8 cellular contexts compared by ENCODE assay signal in genomic region chr1:240611619-240612490, GRCh38. TPM values are rescaled to one million over a fixed set of nuclear protein-coding genes. Genes with fewer than 3 reads are reported as not detected.
A peak's percentile ranks its signal among the peaks of the same experiment; 100 is the strongest.
DNase-seq lines count a peak whose midpoint lies in the region; ATAC-seq lines count a peak whose summit lies in the region.

Gene GREM2 (minus strand): TSS chr1:240612155. CDS start chr1:240493475, 118,680 bp downstream.

- H3K36me3 ChIP-seq in BLaER1 treated with 17β-estradiol and CSF1 and Interleukin-3, amounts not matched to agents 10 nM and 100 nM, result no peaks in the 10 kb centered on the region

- H3K9ac ChIP-seq in BLaER1 treated with 17β-estradiol and CSF1 and Interleukin-3, amounts not matched to agents 10 nM and 100 nM, result peak within 1 kb of the TSS; percentile 55 to 71 (median 67)

- no peaks in the 10 kb centered on the region for H4K20me1 ChIP-seq in BLaER1 treated with 17β-estradiol and CSF1 and Interleukin-3, amounts not matched to agents 10 nM and 100 nM

- peaks cover 23 to 60% (median 40%) of the 10 kb centered on the region in 10 experiments for H3K4me1 ChIP-seq in BLaER1 treated with 17β-estradiol and CSF1 and Interleukin-3, amounts not matched to agents 10 nM and 100 nM

- H3K9me3 ChIP-seq in BLaER1 treated with 17β-estradiol and CSF1 and Interleukin-3, amounts not matched to agents 10 nM and 100 nM (replicated peaks in 1 of 11), result no peaks in the 10 kb centered on the region

- DNase-seq in RPMI7951 (ENCODE audit: low read depth), result peak; percentile 70
- peak in 54 of 58 donors; percentile 5 to 76 (median 28) for DNase-seq in anterior cingulate cortex (lab: John Stamatoyannopoulos, UW)
- DNase-seq in iPS DF 19.7 (ENCODE audit: low read depth, low spot score), result peak; percentile 20
- peak; percentile 87 for DNase-seq in retina
- DNase-seq in SIG-M5 (lab: John Stamatoyannopoulos, UW), result no peak

- ATAC-seq in GM19351 (IDR thresholded peaks at IDR 0.05; ENCODE audit: unreplicated experiment) (peak; percentile 87), HG03432 (IDR thresholded peaks at IDR 0.05; ENCODE audit: unreplicated experiment) (peak; percentile 91)

- peak within 1 kb of the TSS; percentile 60 to 74 (median 66) for H3K4me3 ChIP-seq in BLaER1 treated with 17β-estradiol and CSF1 and Interleukin-3, amounts not matched to agents 10 nM and 100 nM

- peaks cover 13 to 37% (median 20%) of the 10 kb centered on the region in 11 experiments for H3K27me3 ChIP-seq in BLaER1 treated with 17β-estradiol and CSF1 and Interleukin-3, amounts not matched to agents 10 nM and 100 nM

- peak within 1 kb of the TSS; percentile 83 to 99 (median 96) for H3K4me2 ChIP-seq in BLaER1 treated with 17β-estradiol and CSF1 and Interleukin-3, amounts not matched to agents 10 nM and 100 nM

- H3K27ac ChIP-seq in BLaER1 treated with 17β-estradiol and CSF1 and Interleukin-3, amounts not matched to agents 10 nM and 100 nM, result peak within 1 kb of the TSS in 3 of 11 experiments; percentile 10 to 13 (median 12); a peak in 6 of 22 replicates

RNA-seq across cellular contexts. Expression of gene GREM2, which starts in this region (rescaled TPM):
- total RNA-seq in RPMI7951 (2014; rRNA removed; shearing (Covaris generic)), result not detected in 2 replicates

Comparison
In these comparisons a context has a peak if more than half of its experiments do, and no peak if none do; other contexts are left out.
1. Peak in DNase-seq in RPMI7951; RNA of the gene not detected or under 1 TPM.